1 cellular context compared by ENCODE assay signal in genomic region chr17:61815863-61816523, GRCh38.
TF ChIP-seq lines count a peak whose summit lies in the region.

No MANE protein-coding gene starts in this region.

TF ChIP-seq in GM23338, 12 proteins besides CTCF, POLR2A, EP300 and RAD21 (continued from another document):
- no peak for TF ChIP-seq ZNF462 (CRISPR knock-in tag; IDR thresholded peaks at IDR 0.05)
TF ChIP-seq in GM23338: peak in this region for 0.
